ENCODE assay signal across 8 cellular contexts in the genomic region with DNA sequence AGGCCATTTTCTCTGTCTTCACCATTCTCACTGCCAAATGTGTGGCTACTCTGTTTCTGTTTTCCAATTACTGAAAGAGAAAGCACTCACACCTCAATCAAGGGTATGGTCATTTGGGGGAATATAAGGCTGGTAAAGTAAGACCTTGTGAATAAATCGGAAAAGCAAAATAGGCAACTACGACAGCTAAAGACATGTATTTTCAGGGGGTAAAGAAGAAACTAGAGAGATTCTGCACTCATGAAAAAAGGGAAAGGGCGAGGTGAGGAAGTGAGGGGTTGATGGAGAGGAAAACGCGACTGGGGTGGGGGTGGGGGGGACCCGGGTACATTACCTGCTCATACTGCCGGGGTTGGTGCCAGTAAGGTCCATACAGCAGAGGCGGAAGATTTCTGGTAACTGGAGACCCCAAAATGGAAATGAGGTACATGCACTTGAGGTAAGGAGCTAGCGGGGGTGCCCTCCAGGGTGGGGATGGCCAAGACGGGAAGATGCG. TPM values are rescaled to one million over a fixed set of nuclear protein-coding genes. Genes with fewer than 3 reads are reported as not detected.
DNase-seq lines count a peak whose midpoint lies in the region; ATAC-seq, FAIRE-seq and TF ChIP-seq lines count a peak whose summit lies in the region.

No MANE protein-coding gene starts in this region.

- no peaks in the 10 kb centered on the region for H4K20me1 ChIP-seq in OCI-LY1 (ENCODE audit: insufficient read depth, low read length)

- H3K79me2 ChIP-seq in OCI-LY1 (ENCODE audit: insufficient read depth, low read length), result peaks cover 73% of the 10 kb centered on the region

- H2AFZ ChIP-seq in OCI-LY1 (ENCODE audit: low read length), result no peak overlapping the region

- H3K27ac ChIP-seq in OCI-LY1 (ENCODE audit: low read depth, low read length, poor library complexity, severe bottlenecking), result no peak overlapping the region
- H3K27ac ChIP-seq in esophagus (ENCODE audit: low read depth in 2 of 2, low read length in 1 of 2), result peak overlapping the region; percentile 90 to 94
- peak overlapping the region; percentile 40 to 89 (median 74) for H3K27ac ChIP-seq in pancreas

- peaks cover 19% of the 10 kb centered on the region for H3K4me1 ChIP-seq in OCI-LY1 (ENCODE audit: insufficient read depth, low read length, severe bottlenecking)
- H3K4me1 ChIP-seq in esophagus (ENCODE audit: control insufficient read depth in 2 of 2, insufficient read depth in 2 of 2, low read length in 1 of 2), result no peaks in the 10 kb centered on the region
- peaks cover 4 to 8% (median 7%) of the 10 kb centered on the region in 3 donors for H3K4me1 ChIP-seq in pancreas

- H3K9me3 ChIP-seq in OCI-LY1 (ENCODE audit: low read length) (no peaks in the 10 kb centered on the region), esophagus (ENCODE audit: control insufficient read depth in 2 of 2, insufficient read depth in 1 of 2, low read depth in 1 of 2, low read length in 1 of 2) (no peaks in the 10 kb centered on the region), pancreas (no peaks in the 10 kb centered on the region)

- H3K36me3 ChIP-seq in OCI-LY1 (ENCODE audit: insufficient read depth, low read length), result peaks cover 8% of the 10 kb centered on the region
- no peaks in the 10 kb centered on the region for H3K36me3 ChIP-seq in esophagus (ENCODE audit: control insufficient read depth in 2 of 2, insufficient read depth in 2 of 2, low read length in 1 of 2)
- no peaks in the 10 kb centered on the region for H3K36me3 ChIP-seq in pancreas

- H3K27me3 ChIP-seq in OCI-LY1 (ENCODE audit: insufficient read depth, low read length), result no peaks in the 10 kb centered on the region
- no peaks in the 10 kb centered on the region for H3K27me3 ChIP-seq in esophagus (ENCODE audit: control insufficient read depth in 1 of 2, insufficient read depth in 2 of 2, low read length in 2 of 2)
- no peaks in the 10 kb centered on the region for H3K27me3 ChIP-seq in pancreas

- peak overlapping the region; percentile 74 for H3K9ac ChIP-seq in OCI-LY1 (ENCODE audit: low read length)

- DNase-seq in pancreas (no peak), OCI-M2 (lab: John Stamatoyannopoulos, UW; ENCODE audit: unreplicated experiment) (no peak), RKO (ENCODE audit: low spot score) (no peak), A172 (ENCODE audit: low spot score) (no peak)

- intact Hi-C loops in pancreas (cut with DNase I), result no loop called here

- TF ChIP-seq CTCF in OCI-LY1 (IDR thresholded peaks at IDR 0.05; ENCODE audit: low read length), result no peak
- no peak for TF ChIP-seq CTCF in pancreas (IDR thresholded peaks at IDR 0.05)

- no peaks in the 10 kb centered on the region for H3K9me2 ChIP-seq in OCI-LY1 (ENCODE audit: low read depth, low read length)

- 1% methylated on average over 11 of the region's 11 CpGs for WGBS in esophagus, 2 donors
- WGBS in pancreas, 2 donors, result 1 to 2% methylated on average over 11 of the region's 11 CpGs

- no peak for FAIRE-seq in pancreas (lab: Jason Lieb, UNC)

- H3F3A ChIP-seq in OCI-LY1 (ENCODE audit: insufficient read depth, low read length), result no peaks in the 10 kb centered on the region

- H3K4me3 ChIP-seq in OCI-LY1 (ENCODE audit: low read depth, low read length, poor library complexity, severe bottlenecking) (peak overlapping the region; percentile 76), esophagus (ENCODE audit: low read depth in 1 of 2, low read length in 2 of 2) (peak overlapping the region; percentile 87 to 89), pancreas (peak overlapping the region; percentile 58 to 94 (median 72))

- ATAC-seq in GM21528 (IDR thresholded peaks at IDR 0.05; ENCODE audit: low FRiP score, unreplicated experiment) (peak; percentile 34), pancreas (peak; percentile 23 to 40 (median 32)), HG03139 (IDR thresholded peaks at IDR 0.05; ENCODE audit: unreplicated experiment) (no peak)

- H3K4me2 ChIP-seq in OCI-LY1 (ENCODE audit: low read length), result peak overlapping the region; percentile 91

RNA-seq across cellular contexts. Expression of a gene that starts 19.3 kb away (rescaled TPM):
- 10 to 100 TPM; 22.4 to 27.2 TPM for polyA plus RNA-seq in esophagus
- total RNA-seq in pancreas, result 10 to 100 TPM; 21.7 to 42.4 (median 25.6) TPM
- 10 to 100 TPM; 20.5 to 32.1 TPM for polyA plus RNA-seq in pancreas
- total RNA-seq in A172 (2014; rRNA removed; shearing (Covaris generic)), result 23.4 and 27.9 TPM in 2 replicates

RNA-seq across cellular contexts. Expression of a gene that starts 40.1 kb away (rescaled TPM):
- polyA plus RNA-seq in esophagus (1 to 10 TPM; 6.8 to 7.0 TPM), pancreas (10 to 100 TPM; 13.8 to 18.6 TPM)
- 10 to 100 TPM in 2 of 6 donors, 1 to 10 TPM in 4; 5.7 to 14.3 (median 8.8) TPM for total RNA-seq in pancreas
- 9.2 and 9.4 TPM in 2 replicates for total RNA-seq in A172 (2014; rRNA removed; shearing (Covaris generic))

RNA-seq across cellular contexts. Expression of a gene that starts 40.4 kb away (rescaled TPM):
- polyA plus RNA-seq in esophagus (10 to 100 TPM; 16.6 to 36.0 TPM), pancreas (10 to 100 TPM; 13.2 to 14.7 TPM)
- 10 to 100 TPM; 33.7 to 39.7 (median 37.6) TPM for total RNA-seq in pancreas
- 14.6 and 30.5 TPM in 2 replicates for total RNA-seq in A172 (2014; rRNA removed; shearing (Covaris generic))

RNA-seq across cellular contexts. Expression of a gene that starts 52.8 kb away (rescaled TPM):
- 10 to 100 TPM; 29.2 to 39.4 TPM for polyA plus RNA-seq in esophagus
- 10 to 100 TPM; 14.8 to 29.4 (median 19.9) TPM for total RNA-seq in pancreas
- polyA plus RNA-seq in pancreas, result 10 to 100 TPM; 19.5 to 31.6 TPM
- total RNA-seq in A172 (2014; rRNA removed; shearing (Covaris generic)), result 77.8 and 84.0 TPM in 2 replicates
